ENCODE assay signal across 24 cellular contexts in genomic region chr20:53386186-53386681, GRCh38.
"Had no signal": no experiment of that assay in that cellular context is flagged by ENCODE, and none has a peak within 500 bp of the region (broad histone marks: within the 10 kb centered on the region; RNA-seq: fewer than 3 reads in every experiment).

No MANE protein-coding gene starts in this region.

- H3K4me1 ChIP-seq: adrenal gland, ascending aorta, breast epithelium, colonic mucosa, esophagus squamous epithelium, parathyroid adenoma, upper lobe of left lung had no signal

- H3K27ac ChIP-seq: ascending aorta, breast epithelium, colonic mucosa, dorsolateral prefrontal cortex, esophagus squamous epithelium, thoracic aorta, upper lobe of left lung, WERI-Rb-1 had no signal

- H3K4me3 Mint-ChIP-seq: activated naive CD8-positive, alpha-beta T cell; activated T-cell treated with anti-CD3 and anti-CD28 coated beads, Interleukin-2, amount 50 U/mL, for 4 hours; memory B cell; stimulated activated effector memory CD8-positive, alpha-beta T cell treated with anti-CD3 and anti-CD28 coated beads, Interleukin-12 subunit alpha, Interleukin-12 subunit beta, amount 100 ng/mL, for 72 hours had no signal

- H3K27me3 ChIP-seq: adrenal gland, ascending aorta, breast epithelium, colonic mucosa, esophagus squamous epithelium, gastrocnemius medialis, upper lobe of left lung had no signal

- H3K9me3 Mint-ChIP-seq: activated T-cell treated with anti-CD3 and anti-CD28 coated beads, Interleukin-2, amount 50 U/mL, for 4 hours; memory B cell; stimulated activated effector memory CD8-positive, alpha-beta T cell treated with anti-CD3 and anti-CD28 coated beads, Interleukin-12 subunit alpha, Interleukin-12 subunit beta, amount 100 ng/mL, for 72 hours had no signal

- H3K4me3 ChIP-seq: adrenal gland, ascending aorta, breast epithelium, colonic mucosa, dorsolateral prefrontal cortex, esophagus squamous epithelium, gastrocnemius medialis, thoracic aorta, upper lobe of left lung had no signal

- H3K27me3 Mint-ChIP-seq: activated naive CD8-positive, alpha-beta T cell had no signal

- H3K36me3 Mint-ChIP-seq: memory B cell; stimulated activated effector memory CD8-positive, alpha-beta T cell treated with anti-CD3 and anti-CD28 coated beads, Interleukin-12 subunit alpha, Interleukin-12 subunit beta, amount 100 ng/mL, for 72 hours had no signal

- H3K36me3 ChIP-seq: adrenal gland, ascending aorta, breast epithelium, colonic mucosa, esophagus squamous epithelium, gastrocnemius medialis, thoracic aorta, upper lobe of left lung, WERI-Rb-1 had no signal

- H3K27ac Mint-ChIP-seq: activated T-helper 2 cell treated with anti-CD3 and anti-CD28 coated beads, Interferon-gamma antibody, Interleukin-2, Interleukin-4, amounts not matched to agents 10 μg/mL and 5 μg/mL and 100 μg/mL, durations not matched to agents 14 hours and 24 hours and 36 hours; memory B cell; stimulated activated effector memory CD8-positive, alpha-beta T cell treated with anti-CD3 and anti-CD28 coated beads, Interleukin-12 subunit alpha, Interleukin-12 subunit beta, amount 100 ng/mL, for 72 hours had no signal

- ATAC-seq: activated T-cell treated with anti-CD3 and anti-CD28 coated beads, Interleukin-2, amount 50 U/mL, for 4 hours; gastrocnemius medialis; sciatic nerve; stimulated activated effector memory CD8-positive, alpha-beta T cell treated with anti-CD3 and anti-CD28 coated beads, Interleukin-12 subunit alpha, Interleukin-12 subunit beta, amount 100 ng/mL, for 72 hours had no signal

- H3K9me3 ChIP-seq: adrenal gland, ascending aorta, breast epithelium, colonic mucosa, esophagus squamous epithelium, gastrocnemius medialis, thoracic aorta, upper lobe of left lung had no signal

- DNase-seq: activated CD4-positive, alpha-beta T cell treated with anti-CD3 and anti-CD28 coated beads for 1 hour; activated naive CD4-positive, alpha-beta T cell; activated T-cell treated with anti-CD3 and anti-CD28 coated beads, Interleukin-2, amount 50 U/mL, for 4 hours; adrenal gland; colonic mucosa; dorsolateral prefrontal cortex; esophagus squamous epithelium; gastrocnemius medialis; head of caudate nucleus; hypothalamus; small intestine; stimulated activated CD4-positive, alpha-beta T cell treated with anti-CD3 and anti-CD28 coated beads, Interleukin-2, amount 100 ng/mL, for 24 hours; SW 1271; upper lobe of left lung; WERI-Rb-1 had no signal

- H3K4me1 Mint-ChIP-seq: memory B cell had no signal
